21 cellular contexts compared by ENCODE assay signal in genomic region chr6:150910561-150910960, GRCh38.
"Had no signal": no experiment of that assay in that cellular context is flagged by ENCODE, and none has a peak within 500 bp of the region (broad histone marks: within the 10 kb centered on the region; RNA-seq: fewer than 3 reads in every experiment).

No MANE protein-coding gene starts in this region.

- DNase-seq: IMR-90, Karpas-422, KG1, MM.1S, NCI-H1092 treated with DMSO at 0.1 percent for 48 hours, NCI-H1436, NCI-H187, NCI-H2029, NCI-H2081 treated with DMSO at 0.1 percent for 48 hours, NCI-H2171, NCI-H226, NCI-H446, NCI-H510A, NCI-H524 treated with DMSO at 0.1 percent for 48 hours, NCI-H69, NCI-H774, RPMI8226, SHP77, SK-N-SH, T-helper 1 cell had no signal

- H3K9me3 ChIP-seq: SK-N-SH had no signal

- ATAC-seq: HepG2 had no signal
